ENCODE assay signal across 8 cellular contexts in genomic region chr14:28765907-28766504, GRCh38. TPM values are rescaled to one million over a fixed set of nuclear protein-coding genes. Genes with fewer than 3 reads are reported as not detected.
DNase-seq lines count a peak whose midpoint lies in the region; ATAC-seq and TF ChIP-seq lines count a peak whose summit lies in the region.

No MANE protein-coding gene starts in this region.

- TF ChIP-seq POLR2A in prostate gland (IDR thresholded peaks at IDR 0.05) = no peak

- no peaks in the 10 kb centered on the region for H3K36me3 Mint-ChIP-seq in nephron progenitor cell (ENCODE audit: low read depth)

- H3K36me3 ChIP-seq in HUES48 (ENCODE audit: control insufficient read depth, insufficient read depth, low read length) (no peaks in the 10 kb centered on the region), brain microvascular endothelial cell (replicated peaks) (no peaks in the 10 kb centered on the region), prostate gland (no peaks in the 10 kb centered on the region)

- peaks cover 18% of the 10 kb centered on the region for H3K4me1 Mint-ChIP-seq in nephron progenitor cell

- 2% methylated on average over 34 of the region's 34 CpGs for whole genome bisulfite sequencing in prostate gland

- H3K27me3 ChIP-seq in HUES48 (ENCODE audit: control insufficient read depth, insufficient read depth, low read length) (peaks cover 94% of the 10 kb centered on the region), brain microvascular endothelial cell (replicated peaks) (peaks cover 41% of the 10 kb centered on the region), prostate gland (replicated peaks; ENCODE audit: insufficient read depth) (peaks cover 41% of the 10 kb centered on the region)

- no peaks in the 10 kb centered on the region for H3K9me3 ChIP-seq in HUES48 (ENCODE audit: control insufficient read depth, insufficient read depth, low read length)
- H3K9me3 ChIP-seq in prostate gland = no peaks in the 10 kb centered on the region

- no peak overlapping the region for H3K27ac ChIP-seq in HUES48 (ENCODE audit: low read depth, low read length)
- H3K27ac ChIP-seq in brain microvascular endothelial cell = no peak overlapping the region
- H3K27ac ChIP-seq in prostate gland = no peak overlapping the region

- ATAC-seq in HG03039 (IDR thresholded peaks at IDR 0.05; ENCODE audit: unreplicated experiment) = no peak

- intact Hi-C loops in prostate gland (cut with DNase I) = no loop called here

- H3K9me3 Mint-ChIP-seq in nephron progenitor cell = peaks cover 16% of the 10 kb centered on the region

- DNase-seq in DMS79 treated with DMSO at 0.1 percent for 48 hours (lab: John Stamatoyannopoulos, UW) = peak; percentile 95
- no peak for DNase-seq in brain microvascular endothelial cell
- DNase-seq in nephron progenitor cell = peak; percentile 57
- no peak for DNase-seq in prostate gland (ENCODE audit: low spot score)
- DNase-seq in NCI-H226 = no peak
- no peak for DNase-seq in dedifferentiated amniotic fluid mesenchymal stem cell (ENCODE audit: extremely low spot score)

- peaks cover 100% of the 10 kb centered on the region for H3K27me3 Mint-ChIP-seq in nephron progenitor cell (ENCODE audit: low read depth, poor library complexity)

- no peak overlapping the region for H3K27ac Mint-ChIP-seq in nephron progenitor cell

- peak overlapping the region; percentile 76 for H3K4me3 Mint-ChIP-seq in nephron progenitor cell

- in situ Hi-C loops in brain microvascular endothelial cell (cut with HindIII; ENCODE audit: low pct_ligation_motif_present, low sequenced_read_pairs) = loop anchor here (25.0 kb wide), 1 partner anchor 771 kb away; no protein-coding TSS in a partner anchor

- TF ChIP-seq CTCF in brain microvascular endothelial cell (IDR thresholded peaks at IDR 0.05; ENCODE audit: low read depth, low read length, missing control alignments) = no peak
- no peak for TF ChIP-seq CTCF in nephron progenitor cell (IDR thresholded peaks at IDR 0.05)
- no peak for TF ChIP-seq CTCF in prostate gland (IDR thresholded peaks at IDR 0.05)

- no peak overlapping the region for H3K9ac ChIP-seq in HUES48 (ENCODE audit: low read depth, low read length)

- H3K4me3 ChIP-seq in HUES48 (ENCODE audit: low read depth, low read length) (peak overlapping the region; percentile 68), brain microvascular endothelial cell (ENCODE audit: low read depth, low read length) (peak overlapping the region; percentile 27), prostate gland (peak overlapping the region in 1 of 2 donors; percentile 10)

- H3K4me1 ChIP-seq in HUES48 (ENCODE audit: control insufficient read depth, insufficient read depth, low read length) = peaks cover 14% of the 10 kb centered on the region; the same call in 1 of the 2 replicates
- no peaks in the 10 kb centered on the region for H3K4me1 ChIP-seq in prostate gland (replicated peaks)

RNA-seq across cellular contexts. Expression of gene FOXG1, which starts 0.6 kb away (rescaled TPM):
- 1 to 10 TPM in 1 of 2 donors, not detected in 1; 1.6 TPM for total RNA-seq in prostate gland

Comparison
In these comparisons a context has a peak if more than half of its experiments do, and no peak if none do; other contexts are left out.
1. DNase-seq: peak in DMS79 treated with DMSO at 0.1 percent for 48 hours (single experiment) and nephron progenitor cell (single experiment); none in brain microvascular endothelial cell (single experiment), prostate gland (single experiment), NCI-H226 (single experiment) and dedifferentiated amniotic fluid mesenchymal stem cell (single experiment).